ENCODE assay signal across 24 cellular contexts in genomic region chr7:16040381-16040780, GRCh38.
"Had no signal": no experiment of that assay in that cellular context is flagged by ENCODE, and none has a peak within 500 bp of the region (broad histone marks: within the 10 kb centered on the region; RNA-seq: fewer than 3 reads in every experiment).

No MANE protein-coding gene starts in this region.

- H3K4me3 ChIP-seq: breast epithelium, esophagus muscularis mucosa, ovary, psoas muscle, right atrium auricular region, stomach, tibial artery, upper lobe of right lung had no signal

- DNase-seq: activated CD4-positive, alpha-beta T cell treated with anti-CD3 and anti-CD28 coated beads for 36 hours; activated CD4-positive, CD25-positive, alpha-beta regulatory T cell; activated CD8-positive, alpha-beta memory T cell treated with anti-CD3 and anti-CD28 coated beads, Interleukin-2, amount 10 ng/mL, durations not matched to agents 7 days and 5 days; activated CD8-positive, alpha-beta T cell treated with anti-CD3 and anti-CD28 coated beads, Interleukin-2, amount 10 ng/mL, durations not matched to agents 7 days and 5 days; activated naive CD4-positive, alpha-beta T cell; activated T-cell treated with anti-CD3 and anti-CD28 coated beads, Interleukin-2, amount 50 U/mL, for 48 hours; central memory CD4-positive, alpha-beta T cell; left ventricle myocardium superior; midbrain; naive thymus-derived CD8-positive, alpha-beta T cell; ovary; psoas muscle; stimulated activated CD4-positive, alpha-beta T cell treated with anti-CD3 and anti-CD28 coated beads, Interleukin-15, amount 100 ng/mL, for 24 hours; stimulated activated CD4-positive, alpha-beta T cell treated with anti-CD3 and anti-CD28 coated beads, Interleukin-2, amount 100 ng/mL, for 24 hours; stimulated activated naive B cell treated with anti-CD40 and anti-IgM and Interleukin-4, amounts not matched to agents 10 μg/mL and 1 μg/mL and 100 μg/mL, for 72 hours; stomach; T-helper 1 cell; tibial artery; upper lobe of right lung had no signal

- H3K27ac ChIP-seq: breast epithelium, esophagus muscularis mucosa, ovary, psoas muscle, right atrium auricular region, stomach, tibial artery, upper lobe of right lung had no signal

- H3K9me3 ChIP-seq: breast epithelium, esophagus muscularis mucosa, ovary, psoas muscle, right atrium auricular region, stomach, tibial artery, upper lobe of right lung had no signal

- H3K27me3 ChIP-seq: breast epithelium, esophagus muscularis mucosa, ovary, right atrium auricular region, stomach, tibial artery, upper lobe of right lung had no signal

- H3K4me1 ChIP-seq: breast epithelium, psoas muscle, right atrium auricular region, stomach, tibial artery, upper lobe of right lung had no signal

- H3K9me3 Mint-ChIP-seq: stimulated activated naive B cell treated with anti-CD40 and anti-IgM and Interleukin-4, amounts not matched to agents 10 μg/mL and 1 μg/mL and 100 μg/mL, for 72 hours; T-helper 2 cell treated with Interferon-gamma antibody and Interleukin-4, amounts not matched to agents 5 μg/mL and 100 μg/mL, for 36 hours had no signal

- H3K4me3 Mint-ChIP-seq: activated CD4-positive, alpha-beta T cell treated with anti-CD3 and anti-CD28 coated beads for 36 hours; activated CD8-positive, alpha-beta memory T cell treated with anti-CD3 and anti-CD28 coated beads, Interleukin-2, amount 10 ng/mL, durations not matched to agents 7 days and 5 days; activated CD8-positive, alpha-beta T cell treated with anti-CD3 and anti-CD28 coated beads, Interleukin-2, amount 10 ng/mL, durations not matched to agents 7 days and 5 days; naive thymus-derived CD8-positive, alpha-beta T cell; stimulated activated naive B cell treated with anti-CD40 and anti-IgM and Interleukin-4, amounts not matched to agents 10 μg/mL and 1 μg/mL and 100 μg/mL, for 72 hours; T-helper 2 cell treated with Interferon-gamma antibody and Interleukin-4, amounts not matched to agents 5 μg/mL and 100 μg/mL, for 36 hours had no signal

- H3K36me3 ChIP-seq: breast epithelium, esophagus muscularis mucosa, ovary, right atrium auricular region, stomach, tibial artery, upper lobe of right lung had no signal

- H3K27me3 Mint-ChIP-seq: activated CD4-positive, alpha-beta T cell treated with anti-CD3 and anti-CD28 coated beads for 36 hours; activated CD8-positive, alpha-beta memory T cell treated with anti-CD3 and anti-CD28 coated beads, Interleukin-2, amount 10 ng/mL, durations not matched to agents 7 days and 5 days had no signal

- H3K27ac Mint-ChIP-seq: activated CD4-positive, alpha-beta T cell treated with anti-CD3 and anti-CD28 coated beads for 36 hours; activated CD8-positive, alpha-beta memory T cell treated with anti-CD3 and anti-CD28 coated beads, Interleukin-2, amount 10 ng/mL, durations not matched to agents 7 days and 5 days; activated CD8-positive, alpha-beta T cell treated with anti-CD3 and anti-CD28 coated beads, Interleukin-2, amount 10 ng/mL, durations not matched to agents 7 days and 5 days; activated naive CD4-positive, alpha-beta T cell treated with anti-CD3 and anti-CD28 coated beads, Interleukin-2, amount 50 U/mL, for 72 hours; naive thymus-derived CD8-positive, alpha-beta T cell; stimulated activated naive B cell treated with anti-CD40 and anti-IgM and Interleukin-4, amounts not matched to agents 10 μg/mL and 1 μg/mL and 100 μg/mL, for 72 hours; T-helper 2 cell treated with Interferon-gamma antibody and Interleukin-4, amounts not matched to agents 5 μg/mL and 100 μg/mL, for 36 hours had no signal

- H3K36me3 Mint-ChIP-seq: activated CD8-positive, alpha-beta memory T cell treated with anti-CD3 and anti-CD28 coated beads, Interleukin-2, amount 10 ng/mL, durations not matched to agents 7 days and 5 days; activated naive CD4-positive, alpha-beta T cell treated with anti-CD3 and anti-CD28 coated beads, Interleukin-2, amount 50 U/mL, for 72 hours; naive thymus-derived CD8-positive, alpha-beta T cell; stimulated activated naive B cell treated with anti-CD40 and anti-IgM and Interleukin-4, amounts not matched to agents 10 μg/mL and 1 μg/mL and 100 μg/mL, for 72 hours had no signal

- H3K4me1 Mint-ChIP-seq: activated CD4-positive, alpha-beta T cell treated with anti-CD3 and anti-CD28 coated beads for 36 hours; activated CD8-positive, alpha-beta memory T cell treated with anti-CD3 and anti-CD28 coated beads, Interleukin-2, amount 10 ng/mL, durations not matched to agents 7 days and 5 days; naive thymus-derived CD8-positive, alpha-beta T cell; stimulated activated naive B cell treated with anti-CD40 and anti-IgM and Interleukin-4, amounts not matched to agents 10 μg/mL and 1 μg/mL and 100 μg/mL, for 72 hours had no signal
